25 cellular contexts compared by ENCODE assay signal in genomic region chr18:55663891-55664290, GRCh38.
"Had no signal": no experiment of that assay in that cellular context is flagged by ENCODE, and none has a peak within 500 bp of the region (broad histone marks: within the 10 kb centered on the region; RNA-seq: fewer than 3 reads in every experiment).

No MANE protein-coding gene starts in this region.

- H3K9me3 ChIP-seq: left ventricle myocardium inferior, ovary, prostate gland, testis, thyroid gland, transverse colon, upper lobe of right lung had no signal

- H3K27ac Mint-ChIP-seq: naive thymus-derived CD4-positive, alpha-beta T cell; natural killer cell treated with Interleukin-12 subunit alpha and Interleukin-12 subunit beta and Interleukin-15 and Interleukin-18, amount 100 ng/mL, for 72 hours; stimulated activated naive B cell treated with anti-CD40 and anti-IgM and Interleukin-4, amounts not matched to agents 10 μg/mL and 1 μg/mL and 100 μg/mL, for 72 hours had no signal

- ATAC-seq: mucosa of descending colon; naive thymus-derived CD4-positive, alpha-beta T cell; natural killer cell treated with Interleukin-12 subunit alpha and Interleukin-12 subunit beta and Interleukin-15 and Interleukin-18, amount 100 ng/mL, for 72 hours; right cardiac atrium; sciatic nerve; stimulated activated naive B cell treated with anti-CD40 and anti-IgM and Interleukin-4, amounts not matched to agents 10 μg/mL and 1 μg/mL and 100 μg/mL, for 72 hours; stimulated activated naive CD8-positive, alpha-beta T cell treated with anti-CD3 and anti-CD28 coated beads, Interleukin-15, Interleukin-2, amounts not matched to agents 100 U/mL and 50 U/mL, for 24 hours; upper lobe of right lung had no signal

- H3K4me3 ChIP-seq: left ventricle myocardium inferior, lung, mucosa of descending colon, ovary, prostate gland, skin epidermis, stomach, thyroid gland, transverse colon, upper lobe of right lung had no signal

- H3K36me3 Mint-ChIP-seq: natural killer cell treated with Interleukin-12 subunit alpha and Interleukin-12 subunit beta and Interleukin-15 and Interleukin-18, amount 100 ng/mL, for 72 hours had no signal

- H3K27me3 Mint-ChIP-seq: naive thymus-derived CD4-positive, alpha-beta T cell had no signal

- H3K9me3 Mint-ChIP-seq: natural killer cell treated with Interleukin-12 subunit alpha and Interleukin-12 subunit beta and Interleukin-15 and Interleukin-18, amount 100 ng/mL, for 72 hours had no signal

- H3K4me1 Mint-ChIP-seq: naive thymus-derived CD4-positive, alpha-beta T cell; stimulated activated naive B cell treated with anti-CD40 and anti-IgM and Interleukin-4, amounts not matched to agents 10 μg/mL and 1 μg/mL and 100 μg/mL, for 72 hours had no signal

- DNase-seq: islet precursor cell; left ventricle myocardium inferior; midbrain; mucosa of descending colon; naive thymus-derived CD4-positive, alpha-beta T cell; ovary; retina; right cardiac atrium; stimulated activated CD4-positive, alpha-beta T cell treated with anti-CD3 and anti-CD28 coated beads, Interleukin-12 subunit alpha, Interleukin-12 subunit beta, amount 100 ng/mL, for 4 hours; stimulated activated CD4-positive, alpha-beta T cell treated with anti-CD3 and anti-CD28 coated beads, Interleukin-15, amount 100 ng/mL, for 24 hours; stimulated activated CD4-positive, alpha-beta T cell treated with anti-CD3 and anti-CD28 coated beads, Interleukin-2, amount 100 ng/mL, for 24 hours; stimulated activated CD4-positive, alpha-beta T cell treated with anti-CD3 and anti-CD28 coated beads, Interleukin-4, amount 100 ng/mL, for 1 hour; stimulated activated naive B cell treated with anti-CD40 and anti-IgM and Interleukin-4, amounts not matched to agents 10 μg/mL and 1 μg/mL and 100 μg/mL, for 72 hours; stimulated activated naive CD8-positive, alpha-beta T cell treated with anti-CD3 and anti-CD28 coated beads, Interleukin-15, Interleukin-2, amounts not matched to agents 100 U/mL and 50 U/mL, for 24 hours; stomach; testis; thyroid gland; transverse colon; upper lobe of right lung had no signal

- H3K27me3 ChIP-seq: ovary, stomach, testis, thyroid gland, transverse colon, upper lobe of right lung had no signal

- H3K27ac ChIP-seq: left ventricle myocardium inferior, ovary, prostate gland, skin epidermis, stomach, thyroid gland, transverse colon, upper lobe of right lung had no signal

- FAIRE-seq: urothelium cell line had no signal

- H3K4me3 Mint-ChIP-seq: naive thymus-derived CD4-positive, alpha-beta T cell; natural killer cell treated with Interleukin-12 subunit alpha and Interleukin-12 subunit beta and Interleukin-15 and Interleukin-18, amount 100 ng/mL, for 72 hours; stimulated activated naive B cell treated with anti-CD40 and anti-IgM and Interleukin-4, amounts not matched to agents 10 μg/mL and 1 μg/mL and 100 μg/mL, for 72 hours had no signal

- H3K36me3 ChIP-seq: left ventricle myocardium inferior, ovary, prostate gland, stomach, thyroid gland, transverse colon, upper lobe of right lung had no signal

- H3K4me1 ChIP-seq: left ventricle myocardium inferior, prostate gland, stomach, testis, thyroid gland, transverse colon, upper lobe of right lung had no signal
